Comparison of ENCODE assay signal across 9 cellular contexts in the genomic region with DNA sequence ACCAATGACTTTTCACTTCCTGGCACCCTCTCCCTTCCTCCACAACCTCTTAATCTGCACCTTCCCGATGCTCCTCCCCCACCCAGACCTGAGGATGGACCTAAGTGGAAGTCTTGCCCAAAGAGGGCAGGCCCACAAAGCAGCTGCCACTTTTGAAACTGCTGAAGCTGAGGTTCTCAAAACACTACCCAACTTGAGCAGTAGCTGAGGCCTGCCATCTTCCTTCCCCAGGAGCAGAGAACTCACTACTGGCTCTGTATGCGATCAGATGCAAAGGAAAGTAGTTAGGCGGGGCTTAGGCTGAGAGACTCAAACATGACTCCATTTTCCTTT. TPM values are rescaled to one million over a fixed set of nuclear protein-coding genes. Genes with fewer than 3 reads are reported as not detected.
A peak's percentile ranks its signal among the peaks of the same experiment; 100 is the strongest.
DNase-seq lines count a peak whose midpoint lies in the region; ATAC-seq and TF ChIP-seq lines count a peak whose summit lies in the region.
"Had no signal": no experiment of that assay in that cellular context is flagged by ENCODE, and none has a peak within 500 bp of the region (broad histone marks: within the 10 kb centered on the region; RNA-seq: fewer than 3 reads in every experiment).

No MANE protein-coding gene starts in this region.

- H3K4me2 ChIP-seq in SK-N-SH, result peak overlapping the region; percentile 100

- peaks cover 29% of the 10 kb centered on the region for H4K20me1 ChIP-seq in SK-N-SH (ENCODE audit: insufficient read depth)

- no peak for TF ChIP-seq POLR2A in spleen (IDR thresholded peaks at IDR 0.05)

- peaks cover 3% of the 10 kb centered on the region for H3F3A ChIP-seq in SK-N-SH (replicated peaks; ENCODE audit: insufficient read depth)

- BruUV-seq in Panc1 (replicated peaks; lab: Mats Ljungman, UMichigan), result no TSS peak

- no peak for TF ChIP-seq EP300 in SK-N-SH (IDR thresholded peaks at IDR 0.05; ENCODE audit: borderline replicate concordance in 1 of 2, low read depth in 1 of 2, low read length in 1 of 2)

- peak overlapping the region; percentile 93 for H3K9ac ChIP-seq in SK-N-SH

- in situ Hi-C loops in Panc1 (cut with HindIII; ENCODE audit: low pct_unique_long_range_greater_than_20kb, low sequenced_read_pairs), result no loop called here

- DNase-seq in SK-N-SH (no peak), Panc1 (ENCODE audit: low read depth, low spot score) (no peak), fibroblast of mammary gland (ENCODE audit: low read depth) (no peak), spleen (no peak), H4 (ENCODE audit: low spot score) (no peak), HuH-7 (ENCODE audit: low spot score) (no peak)

- 75% methylated on average over 3 of the region's 3 CpGs for WGBS in SK-N-SH (ENCODE audit: low lambda C conversion rate)
- WGBS in spleen, 5 donors, result 58 to 76% (median 67%) methylated on average over 3 of the region's 3 CpGs

- H3K9me3 ChIP-seq in SK-N-SH (no peaks in the 10 kb centered on the region), Panc1 (ENCODE audit: control insufficient read depth, insufficient read depth, low read depth, low read length) (no peaks in the 10 kb centered on the region), spleen (no peaks in the 10 kb centered on the region)

- H3K4me1 ChIP-seq in SK-N-SH (ENCODE audit: control insufficient read depth in 1 of 2, insufficient read depth in 2 of 2, low read depth in 1 of 2, low read length in 1 of 2), result peaks cover 9 to 27% of the 10 kb centered on the region in 2 experiments
- H3K4me1 ChIP-seq in Panc1 (ENCODE audit: control insufficient read depth, insufficient read depth, low read length), result peaks cover 27% of the 10 kb centered on the region
- peaks cover 27 to 68% (median 57%) of the 10 kb centered on the region in 6 donors for H3K4me1 ChIP-seq in spleen

- no peaks in the 10 kb centered on the region for H3K9me2 ChIP-seq in SK-N-SH

- H3K79me2 ChIP-seq in SK-N-SH (ENCODE audit: insufficient read depth), result peaks cover 65% of the 10 kb centered on the region

- peak overlapping the region; percentile 95 for H3K4me3 ChIP-seq in SK-N-SH (ENCODE audit: low read depth in 2 of 2, low read length in 1 of 2)
- H3K4me3 ChIP-seq in Panc1 (ENCODE audit: low read depth in 2 of 2, low read length in 2 of 2), result peak overlapping the region; percentile 70 to 78
- peak overlapping the region; percentile 91 for H3K4me3 ChIP-seq in fibroblast of mammary gland (ENCODE audit: control insufficient read depth, low read depth, low read length)
- peak overlapping the region; percentile 84 to 99 (median 98) for H3K4me3 ChIP-seq in spleen

- intact Hi-C loops in Panc1 (cut with micrococcal nuclease; ENCODE audit: unreplicated experiment), result no loop called here
- intact Hi-C loops in spleen (cut with DNase I; ENCODE audit: low total_unique reads), result no loop called here

- H2AFZ ChIP-seq in SK-N-SH (ENCODE audit: low read depth), result no peak overlapping the region

- CTCF ChIA-PET in SK-N-SH (lab: Yijun Ruan, JAX), result interaction anchor here (1.6 to 2.4 kb wide), 3 partner anchors 14 to 97 kb away, joined by 3 to 18 read pairs (median 9); no protein-coding TSS in a partner anchor
- CTCF ChIA-PET in Panc1 (lab: Charles Lee), result no interaction called here

- H3K36me3 ChIP-seq in SK-N-SH (replicated peaks in 1 of 2; ENCODE audit: control insufficient read depth in 1 of 2, insufficient read depth in 2 of 2, low read length in 1 of 2), result peaks cover 5 to 9% of the 10 kb centered on the region in 2 experiments
- H3K36me3 ChIP-seq in Panc1 (ENCODE audit: control insufficient read depth, insufficient read depth, low read length), result no peaks in the 10 kb centered on the region; the same call in 1 of the 2 replicates
- H3K36me3 ChIP-seq in spleen, result peaks cover 0 to 28% (median under 1%) of the 10 kb centered on the region in 6 donors

- ATAC-seq in SK-N-SH treated with all-trans-retinoic acid at 6 μM for 48 hours (no peak), Panc1 (no peak), GM19035 (IDR thresholded peaks at IDR 0.05; ENCODE audit: unreplicated experiment) (no peak)

- TF ChIP-seq CTCF in SK-N-SH (IDR thresholded peaks at IDR 0.05), result no peak
- no peak for TF ChIP-seq CTCF in Panc1 (IDR thresholded peaks at IDR 0.05)
- no peak for TF ChIP-seq CTCF in fibroblast of mammary gland (conservative IDR thresholded peaks at IDR 0.05; ENCODE audit: control insufficient read depth, insufficient read depth, low read depth, low read length)
- TF ChIP-seq CTCF in spleen (IDR thresholded peaks at IDR 0.05 in 8 of 11, conservative IDR thresholded peaks at IDR 0.05 in 3 of 11), result no peak

- H3K27me3 ChIP-seq in SK-N-SH (ENCODE audit: insufficient read depth) (no peaks in the 10 kb centered on the region), Panc1 (ENCODE audit: control insufficient read depth, insufficient read depth, low read length) (no peaks in the 10 kb centered on the region), spleen (replicated peaks in 1 of 7) (no peaks in the 10 kb centered on the region)

- POLR2A ChIA-PET in SK-N-SH (lab: Yijun Ruan, JAX), result no interaction called here
- POLR2A ChIA-PET in Panc1 (lab: Charles Lee), result no interaction called here

- no peak overlapping the region for H3K27ac ChIP-seq in SK-N-SH (ENCODE audit: low read depth in 2 of 2, low read length in 1 of 2)
- peak overlapping the region; percentile 90 for H3K27ac ChIP-seq in Panc1 (ENCODE audit: low read length)
- peak overlapping the region in 5 of 8 donors; percentile 82 to 94 (median 92) for H3K27ac ChIP-seq in spleen

- no peak for TF ChIP-seq RAD21 in SK-N-SH (IDR thresholded peaks at IDR 0.05; ENCODE audit: low read length)

TF ChIP-seq in SK-N-SH, 30 proteins besides CTCF, POLR2A, EP300 and RAD21:
- TF ChIP-seq RXRA (IDR thresholded peaks at IDR 0.05; ENCODE audit: borderline replicate concordance, low read depth) (no peak), FOXJ3 (CRISPR knock-in tag; IDR thresholded peaks at IDR 0.05) (no peak), SMC3 (IDR thresholded peaks at IDR 0.05; ENCODE audit: low read depth, low read length) (no peak), TAF1 (IDR thresholded peaks at IDR 0.05; ENCODE audit: borderline replicate concordance, low read depth, low read length) (no peak)
TF ChIP-seq in SK-N-SH: peak in this region for 0.

TF ChIP-seq in SK-N-SH treated with all-trans-retinoic acid at 6 μM for 48 hours, 23 proteins besides CTCF, POLR2A, EP300 and RAD21 (continues in another document):
- TF ChIP-seq ZNF565 (CRISPR knock-in tag; conservative IDR thresholded peaks at IDR 0.05; ENCODE audit: low read depth), result no peak
- no peak for TF ChIP-seq ISL1 (CRISPR knock-in tag; IDR thresholded peaks at IDR 0.05)
- no peak for TF ChIP-seq ZNF70 (CRISPR knock-in tag; IDR thresholded peaks at IDR 0.05)
- no peak for TF ChIP-seq TOX (CRISPR knock-in tag; IDR thresholded peaks at IDR 0.05; ENCODE audit: borderline replicate concordance)
- no peak for TF ChIP-seq ZFP30 (CRISPR knock-in tag; IDR thresholded peaks at IDR 0.05)
- TF ChIP-seq POU6F1 (CRISPR knock-in tag; IDR thresholded peaks at IDR 0.05; ENCODE audit: borderline replicate concordance, low read depth), result no peak
- TF ChIP-seq ESRRG (CRISPR knock-in tag; IDR thresholded peaks at IDR 0.05), result no peak
- TF ChIP-seq ARNTL (CRISPR knock-in tag; IDR thresholded peaks at IDR 0.05; ENCODE audit: borderline replicate concordance, low read depth), result no peak
- TF ChIP-seq ZNF8 (CRISPR knock-in tag; IDR thresholded peaks at IDR 0.05), result no peak
- no peak for TF ChIP-seq OSR1 (CRISPR knock-in tag; IDR thresholded peaks at IDR 0.05)
- no peak for TF ChIP-seq GLIS3 (CRISPR knock-in tag; IDR thresholded peaks at IDR 0.05)
- TF ChIP-seq RARB (CRISPR knock-in tag; IDR thresholded peaks at IDR 0.05), result no peak
- TF ChIP-seq PPARA (CRISPR knock-in tag; IDR thresholded peaks at IDR 0.05; ENCODE audit: borderline replicate concordance), result no peak

RNA-seq across cellular contexts. Expression of gene HM13, which starts 1.5 kb away (rescaled TPM):
- polyA plus RNA-seq in SK-N-SH (2012; rRNA removed) (160 and 176 TPM in 2 replicates), spleen (100 to 1,000 TPM in 1 of 3 donors, 10 to 100 TPM in 2; 62.1 to 105 (median 67.6) TPM)
- polyA plus RNA-seq in SK-N-SH (2012; cell fraction: cytosol; rRNA removed), result 86.0 and 123 TPM in 2 replicates
- 153 and 200 TPM in 2 replicates for polyA plus RNA-seq in SK-N-SH (2012; cell fraction: nucleus; rRNA removed)
- total RNA-seq in Panc1 (2021; ENCODE audit: unreplicated experiment) (337 TPM), spleen (100 to 1,000 TPM in 5 of 7 donors, 10 to 100 TPM in 2; 66.7 to 122 (median 104) TPM)
- polyA plus RNA-seq in Panc1 (2012; ENCODE audit: insufficient read length), result 424 TPM
- 72.4 and 109 TPM in 2 replicates for total RNA-seq in H4 (2014; rRNA removed; shearing (Covaris generic))

RNA-seq across cellular contexts. Expression of gene REM1, which starts 40.7 kb away (rescaled TPM):
- polyA plus RNA-seq in SK-N-SH (2012; rRNA removed) (6.1 and 7.1 TPM in 2 replicates), spleen (1 to 10 TPM; 1.2 to 1.6 (median 1.4) TPM)
- polyA plus RNA-seq in SK-N-SH (2012; cell fraction: cytosol; rRNA removed), result 3.0 and 3.9 TPM in 2 replicates
- polyA plus RNA-seq in SK-N-SH (2012; cell fraction: nucleus; rRNA removed), result 8.1 and 8.9 TPM in 2 replicates
- total RNA-seq in Panc1 (2021; ENCODE audit: unreplicated experiment) (not detected), spleen (1 to 10 TPM in 6 of 7 donors, under 1 TPM in 1; 0.79 to 8.1 (median 1.7) TPM)
- polyA plus RNA-seq in Panc1 (2012; ENCODE audit: insufficient read length), result not detected
- total RNA-seq in H4 (2014; rRNA removed; shearing (Covaris generic)), result not detected in 2 replicates
- total RNA-seq: lung microvascular endothelial cell had no signal

RNA-seq across cellular contexts. Expression of gene DEFB124, which starts 40.8 kb away (rescaled TPM):
- polyA plus RNA-seq in SK-N-SH (2012; rRNA removed) (0.26 and 0.49 TPM in 2 replicates), spleen (under 1 TPM in 1 of 3 donors, not detected in 2; 0.24 TPM)
- polyA plus RNA-seq in SK-N-SH (2012; cell fraction: cytosol; rRNA removed), result not detected in 2 replicates
- polyA plus RNA-seq in SK-N-SH (2012; cell fraction: nucleus; rRNA removed), result 2.7 and 5.8 TPM in 2 replicates
- total RNA-seq in Panc1 (2021; ENCODE audit: unreplicated experiment) (not detected), spleen (not detected)
- polyA plus RNA-seq in Panc1 (2012; ENCODE audit: insufficient read length), result not detected
- total RNA-seq in H4 (2014; rRNA removed; shearing (Covaris generic)), result not detected in 2 replicates
- total RNA-seq: lung microvascular endothelial cell had no signal

Comparison
In these comparisons a context has a peak if more than half of its experiments do, and no peak if none do; other contexts are left out.
1. H3K27ac ChIP-seq: peak in Panc1 (single experiment) and spleen (5 of 8); none in SK-N-SH (0 of 2).
2. Peak in every context shown above with its lines, with median percentiles within 50 percentile points of each other: H3K4me3 ChIP-seq.